11 cellular contexts compared by ENCODE assay signal in genomic region chr4:103719320-103720204, GRCh38. TPM values are rescaled to one million over a fixed set of nuclear protein-coding genes. Genes with fewer than 3 reads are reported as not detected.
DNase-seq lines count a peak whose midpoint lies in the region; ATAC-seq, FAIRE-seq and TF ChIP-seq lines count a peak whose summit lies in the region.
"Had no signal": no experiment of that assay in that cellular context is flagged by ENCODE, and none has a peak within 500 bp of the region (broad histone marks: within the 10 kb centered on the region; RNA-seq: fewer than 3 reads in every experiment).

Gene TACR3 (minus strand): TSS chr4:103719985. CDS start chr4:103719675, 310 bp downstream.

- H3K27me3 ChIP-seq in dorsolateral prefrontal cortex (peaks cover 0 to 8% (median 0%) of the 10 kb centered on the region in 45 donors), testis (no peaks in the 10 kb centered on the region)

- no peaks in the 10 kb centered on the region for H3K9me3 ChIP-seq in testis

- H3K27ac ChIP-seq in dorsolateral prefrontal cortex (no peak within 1 kb of the TSS), testis (no peak within 1 kb of the TSS)

- no peak for FAIRE-seq in HTR-8/SVneo (lab: Jason Lieb, UNC)

- TF ChIP-seq CTCF in dorsolateral prefrontal cortex (IDR thresholded peaks at IDR 0.05 in 54 of 56, conservative IDR thresholded peaks at IDR 0.05 in 2 of 56; ENCODE audit: low read depth in 1 of 56, partially characterized antibody in 56 of 56), result no peak
- no peak for TF ChIP-seq CTCF in testis (IDR thresholded peaks at IDR 0.05)

- intact Hi-C loops in dorsolateral prefrontal cortex (cut with DNase I), result no loop called here
- intact Hi-C loops in testis (cut with DNase I; ENCODE audit: low total_unique reads), result no loop called here

- no peaks in the 10 kb centered on the region for H3K4me1 ChIP-seq in testis

- H3K36me3 ChIP-seq in testis (ENCODE audit: low read depth, missing control alignments), result no peaks in the 10 kb centered on the region

- 1 to 5% methylated on average over 21 to 44 of the region's 47 CpGs for WGBS in testis, 2 donors

- no peak for ATAC-seq in HG02981 (IDR thresholded peaks at IDR 0.05; ENCODE audit: unreplicated experiment)
- ATAC-seq: activated T-cell treated with anti-CD3 and anti-CD28 coated beads, Interleukin-2, amount 50 U/mL, for 72 hours had no signal

- DNase-seq in NCI-H1105 (lab: John Stamatoyannopoulos, UW) (peak; percentile 17), dorsolateral prefrontal cortex (peak in 5 of 10 donors; percentile 17 to 54 (median 39)), mesenteric fat pad (ENCODE audit: low spot score) (peak; percentile 74), testis (peak; percentile 14), HTR-8/SVneo (ENCODE audit: insufficient read length, low spot score) (no peak)
- no peak for DNase-seq in stimulated activated CD4-positive, alpha-beta T cell treated with anti-CD3 and anti-CD28 coated beads, Interleukin-2, amount 100 ng/mL, for 48 hours
- DNase-seq: activated T-cell treated with anti-CD3 and anti-CD28 coated beads, Interleukin-2, amount 50 U/mL, for 72 hours; NCI-H2029 had no signal

- TF ChIP-seq POLR2A in testis (IDR thresholded peaks at IDR 0.05), result no peak

- H3K4me3 ChIP-seq in dorsolateral prefrontal cortex, result peak within 1 kb of the TSS; percentile 5 to 68 (median 51)
- peak within 1 kb of the TSS; percentile 11 to 12 for H3K4me3 ChIP-seq in testis

RNA-seq across cellular contexts. Expression of gene TACR3, which starts in this region (rescaled TPM):
- total RNA-seq in dorsolateral prefrontal cortex (1 to 10 TPM in 22 of 120 experiments, under 1 TPM in 96, not detected in 2; 0.14 to 2.5 (median 0.60) TPM), mesenteric fat pad (not detected), testis (under 1 TPM; 0.08 to 0.19 TPM)
- polyA plus RNA-seq in testis (ENCODE audit: insufficient read depth, low read depth, low replicate concordance), result 0.05 TPM
- total RNA-seq: activated T-cell treated with anti-CD3 and anti-CD28 coated beads, Interleukin-2, amount 50 U/mL, for 72 hours; dermis microvascular lymphatic vessel endothelial cell; lung microvascular endothelial cell had no signal

Comparison
In these comparisons a context has a peak if more than half of its experiments do, and no peak if none do; other contexts are left out.
1. Peak in DNase-seq in mesenteric fat pad; RNA of the gene not detected or under 1 TPM.
2. Peak in DNase-seq and H3K4me3 ChIP-seq in testis; RNA of the gene not detected or under 1 TPM.